In the genomic region with DNA sequence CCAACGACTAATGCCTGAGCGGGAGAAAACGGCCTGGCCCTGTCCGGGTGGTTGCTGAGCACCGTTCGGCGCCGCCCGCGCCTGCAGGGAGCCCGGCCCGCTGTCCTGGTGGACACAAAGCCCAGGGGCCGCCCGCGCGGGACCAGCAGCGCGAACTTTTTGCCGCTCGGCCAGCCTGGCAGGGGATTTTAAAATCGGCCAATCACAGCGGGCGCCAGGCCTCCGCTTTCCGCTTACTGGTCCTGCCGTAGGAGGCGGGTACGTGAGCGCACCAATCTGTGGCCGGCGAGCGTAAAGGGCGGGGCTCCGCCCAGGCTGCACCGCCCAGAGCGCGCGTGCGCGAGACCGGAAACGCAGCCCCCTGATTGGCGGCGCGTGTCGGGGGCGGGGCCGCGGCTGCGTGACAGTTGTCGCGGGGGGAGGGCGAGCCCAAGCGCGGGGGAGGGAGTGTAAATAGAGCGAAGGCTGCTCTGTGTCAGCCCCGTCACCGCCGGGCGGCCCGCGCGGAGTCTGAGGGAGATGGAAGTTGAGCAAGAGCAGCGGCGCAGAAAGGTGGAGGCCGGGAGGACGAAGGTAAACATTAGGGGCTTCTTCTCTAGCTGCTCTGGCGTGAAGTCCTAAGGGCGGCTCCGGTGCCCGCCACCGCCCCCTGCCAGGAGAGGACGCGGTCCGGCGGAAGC, we compare ENCODE assay signal across 8 cellular contexts. TPM values are rescaled to one million over a fixed set of nuclear protein-coding genes. Genes with fewer than 3 reads are reported as not detected.
DNase-seq lines count a peak whose midpoint lies in the region; ATAC-seq and TF ChIP-seq lines count a peak whose summit lies in the region.

A gene (minus strand): TSS at position 161 of the 680 bp plus-strand sequence. CDS start 1,132 bp downstream, outside the sequence.
A gene with protein sequence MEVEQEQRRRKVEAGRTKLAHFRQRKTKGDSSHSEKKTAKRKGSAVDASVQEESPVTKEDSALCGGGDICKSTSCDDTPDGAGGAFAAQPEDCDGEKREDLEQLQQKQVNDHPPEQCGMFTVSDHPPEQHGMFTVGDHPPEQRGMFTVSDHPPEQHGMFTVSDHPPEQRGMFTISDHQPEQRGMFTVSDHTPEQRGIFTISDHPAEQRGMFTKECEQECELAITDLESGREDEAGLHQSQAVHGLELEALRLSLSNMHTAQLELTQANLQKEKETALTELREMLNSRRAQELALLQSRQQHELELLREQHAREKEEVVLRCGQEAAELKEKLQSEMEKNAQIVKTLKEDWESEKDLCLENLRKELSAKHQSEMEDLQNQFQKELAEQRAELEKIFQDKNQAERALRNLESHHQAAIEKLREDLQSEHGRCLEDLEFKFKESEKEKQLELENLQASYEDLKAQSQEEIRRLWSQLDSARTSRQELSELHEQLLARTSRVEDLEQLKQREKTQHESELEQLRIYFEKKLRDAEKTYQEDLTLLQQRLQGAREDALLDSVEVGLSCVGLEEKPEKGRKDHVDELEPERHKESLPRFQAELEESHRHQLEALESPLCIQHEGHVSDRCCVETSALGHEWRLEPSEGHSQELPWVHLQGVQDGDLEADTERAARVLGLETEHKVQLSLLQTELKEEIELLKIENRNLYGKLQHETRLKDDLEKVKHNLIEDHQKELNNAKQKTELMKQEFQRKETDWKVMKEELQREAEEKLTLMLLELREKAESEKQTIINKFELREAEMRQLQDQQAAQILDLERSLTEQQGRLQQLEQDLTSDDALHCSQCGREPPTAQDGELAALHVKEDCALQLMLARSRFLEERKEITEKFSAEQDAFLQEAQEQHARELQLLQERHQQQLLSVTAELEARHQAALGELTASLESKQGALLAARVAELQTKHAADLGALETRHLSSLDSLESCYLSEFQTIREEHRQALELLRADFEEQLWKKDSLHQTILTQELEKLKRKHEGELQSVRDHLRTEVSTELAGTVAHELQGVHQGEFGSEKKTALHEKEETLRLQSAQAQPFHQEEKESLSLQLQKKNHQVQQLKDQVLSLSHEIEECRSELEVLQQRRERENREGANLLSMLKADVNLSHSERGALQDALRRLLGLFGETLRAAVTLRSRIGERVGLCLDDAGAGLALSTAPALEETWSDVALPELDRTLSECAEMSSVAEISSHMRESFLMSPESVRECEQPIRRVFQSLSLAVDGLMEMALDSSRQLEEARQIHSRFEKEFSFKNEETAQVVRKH (N-terminal part only) (plus strand): TSS at position 447 of the 680 bp plus-strand sequence. CDS start 73 bp downstream, at position 520.

- no peak for TF ChIP-seq EP300 in upper lobe of left lung (IDR thresholded peaks at IDR 0.05)

- H3K4me1 ChIP-seq in adrenal gland (replicated peaks in 1 of 2): peaks cover 10 to 26% of the 10 kb centered on the region in 2 donors
- peaks cover 23 to 39% (median 30%) of the 10 kb centered on the region in 4 donors for H3K4me1 ChIP-seq in upper lobe of left lung

- H3K9me3 ChIP-seq in adrenal gland (replicated peaks in 1 of 3) (no peaks in the 10 kb centered on the region), upper lobe of left lung (no peaks in the 10 kb centered on the region)

- TF ChIP-seq CTCF in GM13977 (IDR thresholded peaks at IDR 0.05; ENCODE audit: extremely low read depth, insufficient read depth, missing control alignments): no peak
- no peak for TF ChIP-seq CTCF in adrenal gland (IDR thresholded peaks at IDR 0.05)
- TF ChIP-seq CTCF in upper lobe of left lung (IDR thresholded peaks at IDR 0.05): peak in 1 of 6 experiments; percentile 15

- in situ Hi-C loops in GM13977 (cut with MboI; ENCODE audit: low pct_unique_long_range_greater_than_20kb, low sequenced_read_pairs, unreplicated experiment): no loop called here

- TF ChIP-seq POLR2A in adrenal gland (IDR thresholded peaks at IDR 0.05) (no peak), upper lobe of left lung (IDR thresholded peaks at IDR 0.05) (peak in 2 of 4 donors; percentile 32 to 71)

- H3K27me3 ChIP-seq in adrenal gland (no peaks in the 10 kb centered on the region), upper lobe of left lung (no peaks in the 10 kb centered on the region)

- 0 to 1% (median 0%) methylated on average over 2 to 76 of the region's 76 CpGs for WGBS in adrenal gland, 4 donors
- WGBS in upper lobe of left lung, 2 donors: 0 to 1% methylated on average over 31 to 54 of the region's 76 CpGs

- H3K36me3 ChIP-seq in adrenal gland (replicated peaks in 1 of 2) (peaks cover 0 to 7% of the 10 kb centered on the region in 2 donors), upper lobe of left lung (peaks cover 0 to 16% (median 6%) of the 10 kb centered on the region in 4 donors)

- ATAC-seq in HG02884 (IDR thresholded peaks at IDR 0.05; ENCODE audit: unreplicated experiment) (peak; percentile 80), left cardiac atrium (peak; percentile 94 to 96), upper lobe of left lung (ENCODE audit: low FRiP score in 2 of 2) (peak; percentile 97 to 98)

- DNase-seq in GM13977 (ENCODE audit: low spot score): peak; percentile 99
- peak; percentile 85 for DNase-seq in NCI-H146 treated with DMSO at 0.1 percent for 48 hours (lab: John Stamatoyannopoulos, UW; ENCODE audit: unreplicated experiment)
- DNase-seq in T-helper 1 cell: peak; percentile 96 to 99 (median 97)
- DNase-seq in adrenal gland: peak; percentile 98 to 99 (median 98)
- DNase-seq in left cardiac atrium: peak; percentile 99
- DNase-seq in posterior cingulate gyrus: peak; percentile 95 to 100 (median 97)
- peak; percentile 97 to 100 for DNase-seq in upper lobe of left lung

- intact Hi-C loops in adrenal gland (cut with DNase I): no loop called here
- intact Hi-C loops in left cardiac atrium (cut with DNase I): loop anchor here in 1 of 2 donors (2.0 kb wide), 1 partner anchor 37 kb away; a partner anchor contains a TSS
- intact Hi-C loops in posterior cingulate gyrus (cut with DNase I): loop anchor here (2.0 to 10.0 kb wide), 4 partner anchors 37 to 179 kb away; a partner anchor contains a TSS

- H3K27ac ChIP-seq in adrenal gland (peak within 1 kb of the TSS; percentile 72 to 94 (median 92)), upper lobe of left lung (peak within 1 kb of the TSS; percentile 95 to 98 (median 96))

- H3K4me3 ChIP-seq in adrenal gland (peak within 1 kb of the TSS; percentile 43 to 90 (median 58)), upper lobe of left lung (peak within 1 kb of the TSS; percentile 77 to 100 (median 92))

RNA-seq across cellular contexts. Expression of the first gene that starts in this region (rescaled TPM):
- 1 to 10 TPM; 1.1 to 5.4 (median 2.2) TPM for total RNA-seq in adrenal gland
- polyA plus RNA-seq in adrenal gland: 10 to 100 TPM in 1 of 3 donors, 1 to 10 TPM in 1, under 1 TPM in 1; 0.46 to 15.0 (median 2.9) TPM
- total RNA-seq in left cardiac atrium: 1 to 10 TPM; 1.0 to 2.5 TPM
- total RNA-seq in upper lobe of left lung: 10 to 100 TPM in 2 of 6 donors, 1 to 10 TPM in 4; 3.2 to 35.6 (median 6.7) TPM

RNA-seq across cellular contexts. Expression of the second gene that starts in this region (rescaled TPM):
- total RNA-seq in adrenal gland (10 to 100 TPM; 27.2 to 46.6 (median 33.7) TPM), left cardiac atrium (10 to 100 TPM; 31.8 to 50.2 TPM), upper lobe of left lung (100 to 1,000 TPM in 1 of 6 donors, 10 to 100 TPM in 5; 24.9 to 130 (median 44.4) TPM)
- 10 to 100 TPM; 14.0 to 27.3 (median 21.4) TPM for polyA plus RNA-seq in adrenal gland

Comparison
In these comparisons a context has a peak if more than half of its experiments do, and no peak if none do; other contexts are left out.
1. Peak in every context shown above with its lines: DNase-seq, ATAC-seq, H3K4me3 ChIP-seq and H3K27ac ChIP-seq.